In the genomic region with DNA sequence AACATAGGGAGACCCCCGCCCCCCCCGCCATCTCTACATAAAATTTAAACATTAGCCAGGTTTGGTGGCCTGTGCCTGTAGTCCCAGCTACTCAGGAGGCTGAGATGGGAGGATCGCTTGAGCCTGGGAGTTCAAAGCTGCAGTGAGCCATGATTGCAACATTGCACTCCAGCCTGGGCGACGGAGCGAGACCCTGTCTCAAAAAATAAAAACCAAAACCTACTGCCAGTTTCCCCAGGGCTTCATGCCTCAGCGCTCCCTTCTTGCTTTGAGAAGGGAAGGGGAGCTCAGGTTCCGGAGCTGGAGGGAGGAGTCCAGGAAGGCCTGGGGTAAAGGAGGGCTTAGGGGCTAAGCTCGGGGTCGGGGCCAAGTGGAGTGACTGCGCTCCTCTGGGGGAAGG, we compare ENCODE assay signal across 17 cellular contexts. TPM values are rescaled to one million over a fixed set of nuclear protein-coding genes. Genes with fewer than 3 reads are reported as not detected.
DNase-seq lines count a peak whose midpoint lies in the region; TF ChIP-seq lines count a peak whose summit lies in the region.
"Had no signal": no experiment of that assay in that cellular context is flagged by ENCODE, and none has a peak within 500 bp of the region (broad histone marks: within the 10 kb centered on the region; RNA-seq: fewer than 3 reads in every experiment).

No MANE protein-coding gene starts in this region.

- peaks cover 13% of the 10 kb centered on the region; the same call in 1 of the 2 replicates for H4K20me1 ChIP-seq in Karpas-422 (ENCODE audit: insufficient read depth, low read depth, low read length)

- peak overlapping the region; percentile 58 for H3K27ac Mint-ChIP-seq in endodermal cell

- H3K4me1 ChIP-seq in Karpas-422 (ENCODE audit: low read length) (peaks cover 9% of the 10 kb centered on the region), endodermal cell (ENCODE audit: control insufficient read depth, insufficient read depth, low read length) (no peaks in the 10 kb centered on the region)

- in situ Hi-C loops in ACHN (cut with HindIII; ENCODE audit: low pct_ligation_motif_present, low pct_unique_long_range_greater_than_20kb, low sequenced_read_pairs): no loop called here

- WGBS in endodermal cell (ENCODE audit: insufficient coverage in 1 of 2, insufficient read length in 1 of 2), 2 experiments: 88 to 95% methylated on average over 1 to 11 of the region's 11 CpGs

- H3K9me2 ChIP-seq in Karpas-422 (replicated peaks; ENCODE audit: insufficient read depth, low read length): no peaks in the 10 kb centered on the region

- H3K36me3 ChIP-seq in Karpas-422 (ENCODE audit: insufficient read depth, low read length) (no peaks in the 10 kb centered on the region), endodermal cell (ENCODE audit: control insufficient read depth, insufficient read depth, low read length) (peaks cover 10% of the 10 kb centered on the region)

- H3K27me3 ChIP-seq in Karpas-422 (ENCODE audit: low read length) (no peaks in the 10 kb centered on the region), endodermal cell (ENCODE audit: control insufficient read depth, insufficient read depth, low read length, poor library complexity, severe bottlenecking) (no peaks in the 10 kb centered on the region)

- TF ChIP-seq CTCF in endodermal cell (conservative IDR thresholded peaks at IDR 0.05): no peak

- H3K4me2 ChIP-seq in Karpas-422 (ENCODE audit: low read depth, low read length, poor library complexity, severe bottlenecking): no peak overlapping the region

- H3K27me3 Mint-ChIP-seq in endodermal cell (ENCODE audit: insufficient read depth): no peaks in the 10 kb centered on the region

- peaks cover 7% of the 10 kb centered on the region for H3K36me3 Mint-ChIP-seq in endodermal cell (ENCODE audit: low read depth)

- no peaks in the 10 kb centered on the region for H3K9me3 ChIP-seq in Karpas-422 (ENCODE audit: low read length)
- H3K9me3 ChIP-seq in endodermal cell (ENCODE audit: control insufficient read depth, low read length): no peaks in the 10 kb centered on the region

- intact Hi-C loops in posterior cingulate gyrus (cut with DNase I): no loop called here

- H2AFZ ChIP-seq in Karpas-422 (ENCODE audit: low read length): no peak overlapping the region

- DNase-seq in ACHN (peak; percentile 32), Karpas-422 (peak; percentile 57), endodermal cell (no peak), renal cortical epithelial cell (ENCODE audit: low read depth) (peak; percentile 66), posterior cingulate gyrus (no peak), NCI-H345 treated with DMSO at 0.1 percent for 48 hours (lab: John Stamatoyannopoulos, UW; ENCODE audit: unreplicated experiment) (no peak)
- DNase-seq in activated T-cell treated with anti-CD3 and anti-CD28 coated beads, Interleukin-2, amount 50 U/mL, for 1 hour: no peak
- DNase-seq in activated naive CD4-positive, alpha-beta T cell (lab: John Stamatoyannopoulos, UW): no peak
- DNase-seq: activated CD8-positive, alpha-beta memory T cell treated with anti-CD3 and anti-CD28 coated beads for 24 hours; activated effector memory CD4-positive, alpha-beta T cell treated with Interleukin-2 at 50 U/mL for 16 hours; effector memory CD8-positive, alpha-beta T cell; mesendoderm; NCI-H1105 treated with DMSO at 0.1 percent for 48 hours; NCI-H510A treated with DMSO at 0.1 percent for 48 hours; occipital lobe; stimulated activated naive CD8-positive, alpha-beta T cell treated with anti-CD3 and anti-CD28 coated beads, Interleukin-15, amount 100 ng/mL, for 72 hours had no signal

- H3K79me2 ChIP-seq in Karpas-422 (ENCODE audit: low read length): no peaks in the 10 kb centered on the region

- H3K27ac ChIP-seq in Karpas-422 (ENCODE audit: low read length) (no peak overlapping the region), endodermal cell (ENCODE audit: low read depth, low read length) (no peak overlapping the region)
- H3K27ac ChIP-seq: VCaP had no signal

- H3K9ac ChIP-seq in Karpas-422 (ENCODE audit: low read length) (no peak overlapping the region), endodermal cell (ENCODE audit: extremely low read depth, low read length, poor library complexity, severe bottlenecking) (no peak overlapping the region)

- H3K4me3 ChIP-seq in Karpas-422 (ENCODE audit: low read length): no peak overlapping the region
- no peak overlapping the region for H3K4me3 ChIP-seq in endodermal cell (ENCODE audit: low read length)

- H3K4me3 Mint-ChIP-seq in endodermal cell: no peak overlapping the region
- H3K4me3 Mint-ChIP-seq: effector memory CD8-positive, alpha-beta T cell; stimulated activated naive CD8-positive, alpha-beta T cell treated with anti-CD3 and anti-CD28 coated beads, Interleukin-15, amount 100 ng/mL, for 72 hours had no signal

- no peaks in the 10 kb centered on the region for H3K4me1 Mint-ChIP-seq in endodermal cell
- H3K4me1 Mint-ChIP-seq: stimulated activated naive CD8-positive, alpha-beta T cell treated with anti-CD3 and anti-CD28 coated beads, Interleukin-15, amount 100 ng/mL, for 72 hours had no signal

- no peaks in the 10 kb centered on the region for H3K9me3 Mint-ChIP-seq in endodermal cell
- H3K9me3 Mint-ChIP-seq: effector memory CD8-positive, alpha-beta T cell; stimulated activated naive CD8-positive, alpha-beta T cell treated with anti-CD3 and anti-CD28 coated beads, Interleukin-15, amount 100 ng/mL, for 72 hours had no signal

RNA-seq across cellular contexts. Expression of a gene that starts 20.5 kb away (rescaled TPM):
- 0.45 TPM in 1 of 2 replicates, not detected in the other for total RNA-seq in Karpas-422 (2014; rRNA removed; shearing (Covaris generic); ENCODE audit: low replicate concordance)
- total RNA-seq in endodermal cell: 10 to 100 TPM; 34.8 to 42.9 TPM
- 16.1 TPM for polyA plus RNA-seq in endodermal cell (2013, experiment 1 of 2)
- 20.9 TPM for polyA plus RNA-seq in endodermal cell (2013, experiment 2 of 2)
- total RNA-seq in renal cortical epithelial cell: 26.9 and 98.1 TPM in 2 replicates

RNA-seq across cellular contexts. Expression of a gene that starts 23.6 kb away (rescaled TPM):
- total RNA-seq in Karpas-422 (2014; rRNA removed; shearing (Covaris generic); ENCODE audit: low replicate concordance): 11.4 and 13.4 TPM in 2 replicates
- total RNA-seq in endodermal cell (10 to 100 TPM; 17.4 to 19.5 TPM), renal cortical epithelial cell (7.2 and 9.6 TPM in 2 replicates)
- 6.8 TPM for polyA plus RNA-seq in endodermal cell (2013, experiment 1 of 2)
- 6.0 TPM for polyA plus RNA-seq in endodermal cell (2013, experiment 2 of 2)

RNA-seq across cellular contexts. Expression of a gene that starts 36.4 kb away (rescaled TPM):
- total RNA-seq in Karpas-422 (2014; rRNA removed; shearing (Covaris generic); ENCODE audit: low replicate concordance): 3.5 and 3.7 TPM in 2 replicates
- total RNA-seq in endodermal cell (10 to 100 TPM; 37.0 to 39.2 TPM), renal cortical epithelial cell (10.8 and 38.0 TPM in 2 replicates)
- 20.1 TPM for polyA plus RNA-seq in endodermal cell (2013, experiment 1 of 2)
- polyA plus RNA-seq in endodermal cell (2013, experiment 2 of 2): 19.4 TPM

RNA-seq across cellular contexts. Expression of a gene that starts 49.8 kb away (rescaled TPM):
- 1.4 and 14.3 TPM in 2 replicates for total RNA-seq in Karpas-422 (2014; rRNA removed; shearing (Covaris generic); ENCODE audit: low replicate concordance)
- total RNA-seq in endodermal cell: 10 to 100 TPM; 12.9 to 13.1 TPM
- polyA plus RNA-seq in endodermal cell (2013, experiment 1 of 2): 8.6 TPM
- polyA plus RNA-seq in endodermal cell (2013, experiment 2 of 2): 7.7 TPM
- total RNA-seq in renal cortical epithelial cell: 5.6 and 7.3 TPM in 2 replicates

RNA-seq across cellular contexts. Expression of a gene that starts 50.7 kb away (rescaled TPM):
- 48.5 and 53.2 TPM in 2 replicates for total RNA-seq in Karpas-422 (2014; rRNA removed; shearing (Covaris generic); ENCODE audit: low replicate concordance)
- total RNA-seq in endodermal cell: 100 to 1,000 TPM; 122 to 136 TPM
- polyA plus RNA-seq in endodermal cell (2013, experiment 1 of 2): 112 TPM
- polyA plus RNA-seq in endodermal cell (2013, experiment 2 of 2): 98.6 TPM
- 82.5 and 102 TPM in 2 replicates for total RNA-seq in renal cortical epithelial cell

Comparison
In these comparisons a context has a peak if more than half of its experiments do, and no peak if none do; other contexts are left out.
1. DNase-seq: peak in ACHN (single experiment), Karpas-422 (single experiment) and renal cortical epithelial cell (single experiment); none in endodermal cell (single experiment), activated T-cell treated with anti-CD3 and anti-CD28 coated beads, Interleukin-2, amount 50 U/mL, for 1 hour (single experiment), posterior cingulate gyrus (0 of 10), NCI-H345 treated with DMSO at 0.1 percent for 48 hours (single experiment) and activated naive CD4-positive, alpha-beta T cell (0 of 4).
2. RNA of a gene that starts 20.5 kb away (total RNA-seq): 26.9 to 98.1 TPM in renal cortical epithelial cell and 34.8 to 42.9 TPM in endodermal cell; 0.45 TPM in Karpas-422; every median in the first group is over 10 times any median in the second.